16 cellular contexts compared by ENCODE assay signal in the genomic region with DNA sequence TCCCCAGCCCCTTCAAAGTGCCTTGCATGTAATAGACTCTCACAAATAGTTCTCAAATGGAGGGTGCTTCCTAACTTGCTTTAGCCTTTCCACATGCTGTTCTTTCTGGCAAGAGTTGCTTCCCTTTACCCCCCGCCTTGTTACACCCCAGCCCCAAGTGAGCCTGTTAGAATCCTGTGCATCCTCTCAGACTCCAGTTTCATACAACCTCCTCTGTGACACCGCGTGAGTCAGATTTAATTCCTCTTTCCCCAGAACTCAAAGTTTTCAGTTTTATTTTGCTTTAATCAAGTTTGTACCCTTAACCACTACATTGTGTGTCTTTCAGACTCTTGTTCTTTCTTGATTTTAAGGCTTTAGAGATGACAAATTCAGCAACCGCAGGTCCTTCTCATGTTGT.
"Had no signal": no experiment of that assay in that cellular context is flagged by ENCODE, and none has a peak within 500 bp of the region (broad histone marks: within the 10 kb centered on the region; RNA-seq: fewer than 3 reads in every experiment).

No MANE protein-coding gene starts in this region.

- H3K36me3 ChIP-seq: heart left ventricle, lower lobe of right lung, upper lobe of left lung, WERI-Rb-1 had no signal

- H3K27me3 Mint-ChIP-seq: brain, progenitor cell of endocrine pancreas had no signal

- H3K27me3 ChIP-seq: heart left ventricle, upper lobe of left lung had no signal

- H3K4me3 Mint-ChIP-seq: brain; naive thymus-derived CD8-positive, alpha-beta T cell had no signal

- H3K4me1 ChIP-seq: lower lobe of right lung, upper lobe of left lung had no signal

- H3K27ac Mint-ChIP-seq: activated naive CD4-positive, alpha-beta T cell treated with anti-CD3 and anti-CD28 coated beads, Interleukin-2, amount 50 U/mL, for 72 hours; brain; naive thymus-derived CD8-positive, alpha-beta T cell; progenitor cell of endocrine pancreas had no signal

- DNase-seq: activated CD4-positive, CD25-positive, alpha-beta regulatory T cell treated with anti-CD3 and anti-CD28 coated beads, Interleukin-2, amount 50 U/mL, for 72 hours; activated gamma-delta T cell treated with Interleukin-2 at 50 U/mL for 16 hours; activated T-cell treated with anti-CD3 and anti-CD28 coated beads, Interleukin-2, amount 50 U/mL, for 1 hour; aorta; heart left ventricle; lower lobe of right lung; naive thymus-derived CD8-positive, alpha-beta T cell; stimulated activated CD4-positive, alpha-beta T cell treated with anti-CD3 and anti-CD28 coated beads, Interleukin-4, amount 100 ng/mL, for 1 hour; stimulated activated naive CD8-positive, alpha-beta T cell treated with anti-CD3 and anti-CD28 coated beads, Interleukin-15, Interleukin-2, amounts not matched to agents 100 U/mL and 50 U/mL, for 24 hours; upper lobe of left lung; WERI-Rb-1 had no signal

- H3K27ac ChIP-seq: epithelial cell of prostate, lower lobe of right lung, upper lobe of left lung, WERI-Rb-1 had no signal

- H3K9me3 ChIP-seq: lower lobe of right lung, upper lobe of left lung had no signal

- H3K4me1 Mint-ChIP-seq: brain; naive thymus-derived CD8-positive, alpha-beta T cell had no signal

- ATAC-seq: heart left ventricle; left lobe of liver; lower lobe of right lung; naive thymus-derived CD8-positive, alpha-beta T cell; stimulated activated naive CD8-positive, alpha-beta T cell treated with anti-CD3 and anti-CD28 coated beads, Interleukin-15, Interleukin-2, amounts not matched to agents 100 U/mL and 50 U/mL, for 24 hours had no signal

- H3K4me3 ChIP-seq: heart left ventricle, lower lobe of right lung, upper lobe of left lung had no signal
